In the genomic region with DNA sequence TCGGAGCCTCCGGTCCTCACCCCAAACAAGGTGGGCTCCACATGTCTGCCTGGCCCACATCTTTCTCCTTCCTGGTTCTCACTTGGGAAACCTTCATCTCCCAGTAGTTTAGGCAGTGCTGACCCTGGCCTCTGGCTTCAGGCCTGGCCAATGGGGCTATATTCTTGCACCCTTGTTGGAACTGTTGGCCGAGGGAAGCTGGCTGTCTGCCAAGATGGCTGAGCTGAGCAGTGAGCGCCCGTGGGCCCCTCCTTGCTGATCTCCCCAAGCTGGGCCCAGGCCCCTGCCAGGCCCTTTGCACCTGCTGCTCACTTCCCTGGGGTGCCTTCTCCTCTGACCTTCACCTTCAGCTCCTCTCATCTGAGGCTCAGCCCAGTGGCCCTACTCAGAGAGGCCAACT, we compare ENCODE assay signal across 30 cellular contexts. TPM values are rescaled to one million over a fixed set of nuclear protein-coding genes. Genes with fewer than 3 reads are reported as not detected.
"Had no signal": no experiment of that assay in that cellular context is flagged by ENCODE, and none has a peak within 500 bp of the region (broad histone marks: within the 10 kb centered on the region; RNA-seq: fewer than 3 reads in every experiment).

No MANE protein-coding gene starts in this region.

- H3K4me3 Mint-ChIP-seq: activated CD4-positive, alpha-beta memory T cell treated with anti-CD3 and anti-CD28 coated beads for 36 hours; activated CD4-positive, alpha-beta T cell treated with anti-CD3 and anti-CD28 coated beads, Interleukin-2, amount 10 ng/mL, durations not matched to agents 7 days and 5 days; activated naive CD8-positive, alpha-beta T cell treated with anti-CD3 and anti-CD28 coated beads, Interleukin-2, amount 50 U/mL, for 24 hours; activated T-cell treated with anti-CD3 and anti-CD28 coated beads, Interleukin-2, amount 50 U/mL, for 4 hours; central memory CD8-positive, alpha-beta T cell; T-helper 17 cell had no signal

- H3K36me3 Mint-ChIP-seq: activated CD4-positive, alpha-beta memory T cell treated with anti-CD3 and anti-CD28 coated beads for 36 hours had no signal

- DNase-seq: activated CD4-positive, alpha-beta memory T cell treated with anti-CD3 and anti-CD28 coated beads for 36 hours; activated CD4-positive, alpha-beta T cell treated with anti-CD3 and anti-CD28 coated beads, Interleukin-2, amount 10 ng/mL, durations not matched to agents 7 days and 5 days; activated CD4-positive, CD25-positive, alpha-beta regulatory T cell; activated CD8-positive, alpha-beta memory T cell treated with anti-CD3 and anti-CD28 coated beads for 24 hours; activated effector memory CD4-positive, alpha-beta T cell treated with anti-CD3 and anti-CD28 coated beads, Interleukin-2, amount 50 U/mL, for 16 hours; activated naive CD4-positive, alpha-beta T cell treated with Interleukin-2 at 50 U/mL for 16 hours; activated naive CD8-positive, alpha-beta T cell treated with anti-CD3 and anti-CD28 coated beads, Interleukin-2, amount 50 U/mL, for 24 hours; activated T-cell treated with anti-CD3 and anti-CD28 coated beads, Interleukin-2, amount 50 U/mL, for 4 hours; amniotic stem cell; body of pancreas; Karpas-422; MM.1S; NCI-H1105; NCI-H1436; NCI-H1694 treated with DMSO at 0.1 percent for 48 hours; NCI-H2029 treated with DMSO at 0.1 percent for 48 hours; NCI-H2227 treated with DMSO at 0.1 percent for 48 hours; NCI-H446 treated with DMSO at 0.1 percent for 48 hours; NCI-H524 treated with DMSO at 0.1 percent for 48 hours; NCI-H774; NK-92 treated with Interleukin-12 subunit alpha and Interleukin-12 subunit beta, amount 100 ng/mL, for 24 hours; OCI-M1; SHP77 treated with DMSO at 0.1 percent for 48 hours; T-helper 17 cell; T-helper 9 cell had no signal

- ATAC-seq: activated naive CD4-positive, alpha-beta T cell treated with anti-CD3 and anti-CD28 coated beads, Interleukin-2, amount 50 U/mL, for 72 hours; activated T-cell treated with anti-CD3 and anti-CD28 coated beads, Interleukin-2, amount 50 U/mL, for 4 hours; body of pancreas; T-helper 17 cell had no signal

- H3K4me1 Mint-ChIP-seq: activated CD4-positive, alpha-beta T cell treated with anti-CD3 and anti-CD28 coated beads, Interleukin-2, amount 10 ng/mL, durations not matched to agents 7 days and 5 days; activated naive CD8-positive, alpha-beta T cell treated with anti-CD3 and anti-CD28 coated beads, Interleukin-2, amount 50 U/mL, for 24 hours had no signal

- H3K9me3 Mint-ChIP-seq: activated CD4-positive, alpha-beta memory T cell treated with anti-CD3 and anti-CD28 coated beads for 36 hours; activated CD4-positive, alpha-beta T cell treated with anti-CD3 and anti-CD28 coated beads, Interleukin-2, amount 10 ng/mL, durations not matched to agents 7 days and 5 days; activated naive CD4-positive, alpha-beta T cell treated with anti-CD3 and anti-CD28 coated beads, Interleukin-2, amount 50 U/mL, for 72 hours; activated naive CD8-positive, alpha-beta T cell treated with anti-CD3 and anti-CD28 coated beads, Interleukin-2, amount 50 U/mL, for 24 hours; activated T-cell treated with anti-CD3 and anti-CD28 coated beads, Interleukin-2, amount 50 U/mL, for 4 hours; central memory CD8-positive, alpha-beta T cell had no signal

- H3K27ac Mint-ChIP-seq: activated CD4-positive, alpha-beta memory T cell treated with anti-CD3 and anti-CD28 coated beads for 36 hours; activated CD4-positive, alpha-beta T cell treated with anti-CD3 and anti-CD28 coated beads, Interleukin-2, amount 10 ng/mL, durations not matched to agents 7 days and 5 days; activated naive CD8-positive, alpha-beta T cell treated with anti-CD3 and anti-CD28 coated beads, Interleukin-2, amount 50 U/mL, for 24 hours; T-helper 17 cell had no signal

RNA-seq across cellular contexts. Expression of gene EIF4E1B, which starts 48.1 kb away (rescaled TPM):
- total RNA-seq: activated CD4-positive, alpha-beta memory T cell treated with anti-CD3 and anti-CD28 coated beads for 36 hours; activated CD4-positive, alpha-beta T cell treated with anti-CD3 and anti-CD28 coated beads, Interleukin-2, amount 10 ng/mL, durations not matched to agents 7 days and 5 days; activated naive CD4-positive, alpha-beta T cell treated with anti-CD3 and anti-CD28 coated beads, Interleukin-2, amount 50 U/mL, for 72 hours; activated T-cell treated with anti-CD3 and anti-CD28 coated beads, Interleukin-2, amount 50 U/mL, for 4 hours; ascending aorta; bronchial epithelial cell; SK-MEL-5; T-helper 17 cell had no signal

RNA-seq across cellular contexts. Expression of gene SNCB, which starts 48.2 kb away (rescaled TPM):
- total RNA-seq: activated CD4-positive, alpha-beta T cell treated with anti-CD3 and anti-CD28 coated beads, Interleukin-2, amount 10 ng/mL, durations not matched to agents 7 days and 5 days; activated T-cell treated with anti-CD3 and anti-CD28 coated beads, Interleukin-2, amount 50 U/mL, for 4 hours; ascending aorta; body of pancreas; bronchial epithelial cell; T-helper 17 cell had no signal
